Comparison of ENCODE assay signal across 24 cellular contexts in the genomic region with DNA sequence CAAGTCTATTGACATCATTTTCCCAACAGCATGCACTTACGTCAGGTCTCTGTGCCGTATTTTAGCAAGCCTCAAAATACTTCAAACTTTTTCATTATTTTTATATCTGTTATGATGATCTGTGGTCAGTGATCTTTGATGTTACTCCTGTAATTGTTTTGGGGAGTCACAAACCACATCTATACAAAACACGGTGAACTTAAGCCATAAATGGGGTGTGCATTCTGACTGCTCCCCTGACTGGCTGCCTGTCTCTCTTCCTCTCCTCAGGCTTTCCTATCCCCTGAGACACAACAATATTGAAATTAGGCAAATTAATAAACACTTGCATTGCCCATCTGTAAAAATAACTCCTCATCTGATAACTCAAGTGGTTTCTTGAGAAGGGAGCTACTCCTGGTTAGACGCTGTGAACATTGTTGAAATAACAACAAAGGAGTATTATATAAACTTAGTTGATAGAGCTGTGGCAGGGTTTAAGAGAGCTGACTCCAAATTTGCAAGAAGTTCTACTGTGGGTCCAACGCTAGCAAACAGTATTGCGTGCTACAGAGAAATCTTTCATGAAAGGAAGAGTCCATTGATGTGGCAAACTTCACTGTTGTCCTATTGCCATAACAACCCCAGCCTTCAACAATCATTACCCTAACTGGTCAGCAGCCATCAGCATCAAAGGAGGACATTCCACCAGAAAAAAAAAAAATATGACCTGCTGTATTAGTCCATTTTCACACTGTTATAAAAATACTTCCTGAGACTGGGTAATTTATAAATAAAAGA.
"Had no signal": no experiment of that assay in that cellular context is flagged by ENCODE, and none has a peak within 500 bp of the region (broad histone marks: within the 10 kb centered on the region; RNA-seq: fewer than 3 reads in every experiment).

No MANE protein-coding gene starts in this region.

- H3K27me3 ChIP-seq: colonic mucosa, foreskin keratinocyte, gastroesophageal sphincter, heart left ventricle, hepatocyte had no signal

- H3K27ac ChIP-seq: colonic mucosa, epithelial cell of prostate, foreskin keratinocyte, gastroesophageal sphincter, heart left ventricle, hepatocyte, lower lobe of right lung had no signal

- DNase-seq: colonic mucosa; cortex of kidney; effector CD8-positive, alpha-beta T cell; effector memory CD8-positive, alpha-beta T cell; endodermal cell; erythroblast; foreskin keratinocyte; heart left ventricle; hypothalamus; immature natural killer cell; islet precursor cell; kidney; kidney glomerular epithelial cell; left colon; left ventricle myocardium superior; lower lobe of right lung; mesenchymal stem cell; mucosa of descending colon; naive B cell had no signal

- H3K4me1 ChIP-seq: colonic mucosa, gastroesophageal sphincter, heart left ventricle, lower lobe of right lung had no signal

- H2AFZ ChIP-seq: hepatocyte had no signal

- H3K36me3 ChIP-seq: colonic mucosa, gastroesophageal sphincter, heart left ventricle, lower lobe of right lung had no signal

- H3K4me3 ChIP-seq: colonic mucosa, gastroesophageal sphincter, heart left ventricle, hepatocyte, lower lobe of right lung, mucosa of descending colon had no signal

- H3K9me3 ChIP-seq: colonic mucosa, gastroesophageal sphincter, lower lobe of right lung, mucosa of descending colon had no signal

- ATAC-seq: effector memory CD8-positive, alpha-beta T cell; esophagus mucosa; foreskin keratinocyte; gastroesophageal sphincter; heart left ventricle; left colon; left lobe of liver; left ventricle myocardium superior; lower lobe of right lung; mucosa of descending colon had no signal

- H3K79me2 ChIP-seq: hepatocyte had no signal

- H3K4me2 ChIP-seq: hepatocyte had no signal
